ENCODE assay signal across 22 cellular contexts in genomic region chr3:120103276-120103675, GRCh38. TPM values are rescaled to one million over a fixed set of nuclear protein-coding genes. Genes with fewer than 3 reads are reported as not detected.
A peak's percentile ranks its signal among the peaks of the same experiment; 100 is the strongest.
DNase-seq lines count a peak whose midpoint lies in the region; ATAC-seq, FAIRE-seq and TF ChIP-seq lines count a peak whose summit lies in the region.
"Had no signal": no experiment of that assay in that cellular context is flagged by ENCODE, and none has a peak within 500 bp of the region (broad histone marks: within the 10 kb centered on the region; RNA-seq: fewer than 3 reads in every experiment).

No MANE protein-coding gene starts in this region.

- H2BK15ac ChIP-seq in IMR-90 (ENCODE audit: low read depth, low read length): no peak overlapping the region

- no peak overlapping the region for H2AK9ac ChIP-seq in IMR-90 (replicated peaks; ENCODE audit: low read depth, low read length, poor library complexity)

- CTCF ChIA-PET in IMR-90 (lab: Yijun Ruan, JAX): no interaction called here
- CTCF ChIA-PET in GM12878 (lab: Yijun Ruan, JAX): no interaction called here
- CTCF ChIA-PET in HepG2 (lab: Yijun Ruan, JAX; ENCODE audit: low intra/inter-chr PET ratio, low total read pairs): no interaction called here
- CTCF ChIA-PET in activated CD4-positive, alpha-beta memory T cell treated with anti-CD3 and anti-CD28 coated beads for 36 hours (lab: Charles Lee): no interaction called here

- no peak overlapping the region for H3K18ac ChIP-seq in IMR-90 (ENCODE audit: low read depth, low read length)

- no peak overlapping the region for H2BK5ac ChIP-seq in IMR-90 (ENCODE audit: low read depth, low read length, poor library complexity, severe bottlenecking)

- TF ChIP-seq POLR2A in IMR-90 (IDR thresholded peaks at IDR 0.05; ENCODE audit: low read depth, low read length): no peak
- TF ChIP-seq POLR2A in GM12878 (IDR thresholded peaks at IDR 0.05; ENCODE audit: low read depth, low read length): no peak
- no peak for TF ChIP-seq POLR2A in HepG2 (IDR thresholded peaks at IDR 0.05; ENCODE audit: insufficient read depth in 1 of 2, low read depth in 2 of 2, low read length in 2 of 2)

- H3K79me1 ChIP-seq in IMR-90 (ENCODE audit: low read depth in 1 of 2, low read length in 2 of 2): peaks cover 15 to 31% of the 10 kb centered on the region in 2 experiments

- H3K4me1 Mint-ChIP-seq in activated CD4-positive, alpha-beta memory T cell treated with anti-CD3 and anti-CD28 coated beads for 36 hours (ENCODE audit: low read depth): peaks cover 9% of the 10 kb centered on the region

- in situ Hi-C loops in IMR-90 (cut with MboI; ENCODE audit: low sequenced_read_pairs) (no loop called here), GM12878 (cut with MboI) (no loop called here), HepG2 (cut with HindIII; ENCODE audit: extremely low pct_ligation_motif_present, low pct_unique_long_range_greater_than_20kb) (no loop called here)

- no peak for ATAC-seq in IMR-90 (ENCODE audit: low read depth)
- no peak for ATAC-seq in GM12878
- ATAC-seq in HepG2: no peak
- ATAC-seq in GM18909 (IDR thresholded peaks at IDR 0.05; ENCODE audit: poor library complexity, unreplicated experiment): no peak
- ATAC-seq: A549 had no signal

- RAD21 ChIA-PET in GM12878 (lab: Charles Lee; ENCODE audit: unreplicated experiment): interaction anchor here (0.7 to 0.8 kb wide), 2 partner anchors 211 to 440 kb away, joined by 3 read pairs; no protein-coding TSS in a partner anchor

- H3K9me3 Mint-ChIP-seq in activated CD4-positive, alpha-beta memory T cell treated with anti-CD3 and anti-CD28 coated beads for 36 hours: no peaks in the 10 kb centered on the region

- H3K9ac ChIP-seq in IMR-90 (ENCODE audit: low read depth, low read length): no peak overlapping the region
- H3K9ac ChIP-seq in GM12878 (ENCODE audit: control insufficient read depth, insufficient read depth, low read length): no peak overlapping the region
- H3K9ac ChIP-seq in HepG2 (ENCODE audit: insufficient read depth, low read depth, low read length): no peak overlapping the region

- H3K23ac ChIP-seq in IMR-90 (ENCODE audit: low read depth, low read length): no peak overlapping the region

- peaks cover 5% of the 10 kb centered on the region for H3K4me1 ChIP-seq in IMR-90 (ENCODE audit: control insufficient read depth, insufficient read depth, low read length)
- peaks cover 18% of the 10 kb centered on the region for H3K4me1 ChIP-seq in GM12878 (ENCODE audit: control insufficient read depth, insufficient read depth, low read length)
- 0 out of 2 replicates have a peak, but pooled peaks cover 10% of the 10 kb centered on the region for H3K4me1 ChIP-seq in HepG2 (ENCODE audit: insufficient read depth, low read length)

- H3K36me3 Mint-ChIP-seq in activated CD4-positive, alpha-beta memory T cell treated with anti-CD3 and anti-CD28 coated beads for 36 hours: peaks cover 14% of the 10 kb centered on the region

- dilution Hi-C loops in IMR-90 (cut with HindIII; ENCODE audit: low sequenced_read_pairs, unreplicated experiment): no loop called here

- POLR2A ChIA-PET in IMR-90 (lab: Charles Lee; ENCODE audit: unreplicated experiment) (interaction anchor here (0.5 kb wide), 1 partner anchor 8 kb away, joined by 3 read pairs; no protein-coding TSS in a partner anchor), GM12878 (lab: Charles Lee) (interaction anchor here (0.9 kb wide), 1 partner anchor 12 kb away, joined by 3 read pairs; no protein-coding TSS in a partner anchor), HepG2 (lab: Yijun Ruan, JAX) (interaction anchor here (1.7 kb wide), 1 partner anchor 9 kb away, joined by 6 read pairs; the partner anchor contains the start of gene GSK3B)
- POLR2A ChIA-PET in activated CD4-positive, alpha-beta memory T cell treated with anti-CD3 and anti-CD28 coated beads for 36 hours (lab: Charles Lee): no interaction called here

- TF ChIP-seq EP300 in GM12878 (IDR thresholded peaks at IDR 0.05; ENCODE audit: borderline replicate concordance in 1 of 2, control insufficient read depth in 1 of 2, low read depth in 2 of 2, low read length in 2 of 2) (no peak), HepG2 (IDR thresholded peaks at IDR 0.05; ENCODE audit: low read depth in 2 of 2, low read length in 2 of 2) (no peak), HepG2 (CRISPR knock-in tag; IDR thresholded peaks at IDR 0.05; ENCODE audit: borderline replicate concordance) (no peak)

- intact Hi-C loops in IMR-90 (cut with micrococcal nuclease): no loop called here
- intact Hi-C loops in GM12878 (cut with micrococcal nuclease; ENCODE audit: unreplicated experiment): no loop called here
- intact Hi-C loops in HepG2 (cut with micrococcal nuclease; ENCODE audit: unreplicated experiment): no loop called here
- intact Hi-C loops in activated CD4-positive, alpha-beta memory T cell treated with anti-CD3 and anti-CD28 coated beads for 36 hours (cut with micrococcal nuclease): no loop called here

- H3K4me2 ChIP-seq in IMR-90 (ENCODE audit: low read depth, low read length) (no peak overlapping the region), GM12878 (ENCODE audit: control insufficient read depth, insufficient read depth) (peak overlapping the region; percentile 63; the same call in 1 of the 2 replicates), HepG2 (ENCODE audit: low read depth, low read length) (no peak overlapping the region)
- H3K4me2 ChIP-seq: A549 had no signal

- peak overlapping the region; percentile 27 for H3K4me3 ChIP-seq in GM12864 (ENCODE audit: low read depth, low read length)
- H3K4me3 ChIP-seq in IMR-90 (ENCODE audit: insufficient read depth, low read depth, low read length): no peak overlapping the region
- H3K4me3 ChIP-seq in GM12878: no peak overlapping the region
- H3K4me3 ChIP-seq in HepG2 (replicated peaks in 1 of 3; ENCODE audit: insufficient read depth in 1 of 3, low read depth in 2 of 3, low read length in 3 of 3): no peak overlapping the region
- H3K4me3 ChIP-seq: A549 had no signal

- TF ChIP-seq CTCF in GM12864 (IDR thresholded peaks at IDR 0.05; ENCODE audit: low read depth, low read length, missing control alignments) (no peak), IMR-90 (conservative IDR thresholded peaks at IDR 0.05; ENCODE audit: low read depth, low read length) (no peak), GM12878 (IDR thresholded peaks at IDR 0.05 in 2 of 3, conservative IDR thresholded peaks at IDR 0.05 in 1 of 3; ENCODE audit: control insufficient read depth in 2 of 3, extremely low read depth in 1 of 3, insufficient read depth in 1 of 3, low read depth in 3 of 3, low read length in 3 of 3) (no peak), HepG2 (CRISPR knock-in tag; IDR thresholded peaks at IDR 0.05) (no peak)

- no peak overlapping the region for H4K8ac ChIP-seq in IMR-90 (ENCODE audit: low read depth in 2 of 2, low read length in 2 of 2)

- H3K27me3 ChIP-seq in IMR-90 (ENCODE audit: control insufficient read depth, insufficient read depth, low read length) (no peaks in the 10 kb centered on the region), GM12878 (replicated peaks in 1 of 2; ENCODE audit: control insufficient read depth in 2 of 2, insufficient read depth in 2 of 2, low read length in 1 of 2) (no peaks in the 10 kb centered on the region), HepG2 (ENCODE audit: control insufficient read depth in 1 of 2, insufficient read depth in 2 of 2, low read length in 2 of 2) (no peaks in the 10 kb centered on the region)
- H3K27me3 ChIP-seq: BE2C had no signal

- TF ChIP-seq RAD21 in IMR-90 (IDR thresholded peaks at IDR 0.05; ENCODE audit: low read length): no peak
- no peak for TF ChIP-seq RAD21 in GM12878 (IDR thresholded peaks at IDR 0.05; ENCODE audit: insufficient read depth, low read depth, low read length)
- TF ChIP-seq RAD21 in HepG2 (CRISPR knock-in tag; IDR thresholded peaks at IDR 0.05): no peak

- H3K36me3 ChIP-seq in IMR-90 (ENCODE audit: control insufficient read depth, insufficient read depth, low read length): no peaks in the 10 kb centered on the region
- no peaks in the 10 kb centered on the region for H3K36me3 ChIP-seq in GM12878 (ENCODE audit: control insufficient read depth in 2 of 2, insufficient read depth in 2 of 2, low read length in 1 of 2)
- H3K36me3 ChIP-seq in HepG2 (replicated peaks in 1 of 2; ENCODE audit: control insufficient read depth in 1 of 2, insufficient read depth in 2 of 2, low read length in 2 of 2): no peaks in the 10 kb centered on the region; a peak in 1 of 5 replicates
- H3K36me3 ChIP-seq: BE2C had no signal

- no peak overlapping the region for H4K5ac ChIP-seq in IMR-90 (ENCODE audit: low read depth, low read length)

- H3K14ac ChIP-seq in IMR-90 (replicated peaks; ENCODE audit: low read depth, low read length): no peak overlapping the region

- no peak overlapping the region for H2BK120ac ChIP-seq in IMR-90 (ENCODE audit: low read depth, low read length)

- SMC1A ChIA-PET in GM12878 (lab: Charles Lee; ENCODE audit: uncharacterized antibody, unreplicated experiment): interaction anchor here (0.7 kb wide), 1 partner anchor 1739 kb away, joined by 3 read pairs; no protein-coding TSS in a partner anchor

- FAIRE-seq in GM12878 (lab: Jason Lieb, UNC) (no peak), HepG2 (lab: Jason Lieb, UNC) (no peak)
- FAIRE-seq: A549, D721Med, RCC 7860 had no signal

- no peak overlapping the region for H3K4ac ChIP-seq in IMR-90 (ENCODE audit: low read depth, low read length)

- H3K9me3 ChIP-seq in IMR-90 (ENCODE audit: control insufficient read depth, insufficient read depth, low read length): no peaks in the 10 kb centered on the region
- no peaks in the 10 kb centered on the region; the same call in 2 of the 3 replicates for H3K9me3 ChIP-seq in GM12878 (replicated peaks; ENCODE audit: control insufficient read depth, insufficient read depth, low read length)
- no peaks in the 10 kb centered on the region for H3K9me3 ChIP-seq in HepG2 (ENCODE audit: low read length)
- H3K9me3 ChIP-seq: A549, BE2C had no signal

- no peak overlapping the region for H3K56ac ChIP-seq in IMR-90 (ENCODE audit: extremely low read depth, insufficient read depth, low read length)

- H3K79me2 ChIP-seq in GM12878 (ENCODE audit: control insufficient read depth, insufficient read depth, low read length) (no peaks in the 10 kb centered on the region; the same call in 1 of the 2 replicates), HepG2 (ENCODE audit: insufficient read depth, low read length) (no peaks in the 10 kb centered on the region)

- H2AFZ ChIP-seq in IMR-90 (replicated peaks; ENCODE audit: low read length, poor library complexity): no peak overlapping the region
- no peak overlapping the region for H2AFZ ChIP-seq in GM12878 (ENCODE audit: control insufficient read depth, low read depth, low read length)
- H2AFZ ChIP-seq in HepG2 (ENCODE audit: low read length): no peak overlapping the region

- DNase-seq in GM12864 (ENCODE audit: low read depth): no peak
- no peak for DNase-seq in IMR-90
- DNase-seq in GM12878 (ENCODE audit: low read depth, low spot score): no peak
- DNase-seq in HepG2 (ENCODE audit: low spot score): no peak
- DNase-seq in activated CD4-positive, alpha-beta memory T cell treated with anti-CD3 and anti-CD28 coated beads for 36 hours: no peak
- no peak for DNase-seq in NCI-H187 treated with DMSO at 0.1 percent for 48 hours (lab: John Stamatoyannopoulos, UW)
- no peak for DNase-seq in foreskin melanocyte
- DNase-seq: BE2C; DMS53; GF-D8; KBM-7; NCI-H146; NCI-H226; NCI-H510A treated with DMSO at 0.1 percent for 48 hours; NCI-H748 treated with DMSO at 0.1 percent for 48 hours; NK-92 treated with Interleukin-12 subunit alpha and Interleukin-12 subunit beta, amount 100 ng/mL, for 24 hours; Right ventricle myocardium superior; SW 1271 had no signal

- no peak overlapping the region for H2AK5ac ChIP-seq in IMR-90 (ENCODE audit: low read depth, low read length)

- no peak overlapping the region for H3K4me3 Mint-ChIP-seq in activated CD4-positive, alpha-beta memory T cell treated with anti-CD3 and anti-CD28 coated beads for 36 hours

- no CpG with 5 or more reads among the region's 7 CpGs for WGBS in IMR-90 (ENCODE audit: extremely low coverage in 2 of 2, insufficient read length in 1 of 2), 2 experiments
- under 1% methylated on average over 7 of the region's 7 CpGs for WGBS in GM12878 (ENCODE audit: insufficient coverage, insufficient replicate concordance, low lambda C conversion rate, missing lambda C conversion rate)
- WGBS in HepG2 (ENCODE audit: low lambda C conversion rate): 97% methylated on average over 7 of the region's 7 CpGs

- peaks cover 6% of the 10 kb centered on the region for H3K9me1 ChIP-seq in IMR-90 (ENCODE audit: insufficient read depth, low read length)

- BruUV-seq in IMR-90 (replicated peaks; lab: Mats Ljungman, UMichigan): no TSS peak
- BruUV-seq in GM12878 (replicated peaks; lab: Mats Ljungman, UMichigan): no TSS peak
- no TSS peak for BruUV-seq in HepG2 (replicated peaks; lab: Mats Ljungman, UMichigan)

- H3K27ac ChIP-seq in IMR-90 (ENCODE audit: insufficient read depth, low read length) (no peak overlapping the region), GM12878 (ENCODE audit: control insufficient read depth, insufficient read depth) (no peak overlapping the region), HepG2 (ENCODE audit: extremely low read length, insufficient read depth, low read length) (no peak overlapping the region)
- H3K27ac ChIP-seq: A549 had no signal

- no peak overlapping the region for H2BK20ac ChIP-seq in IMR-90 (ENCODE audit: low read depth, low read length)

- H4K91ac ChIP-seq in IMR-90 (ENCODE audit: insufficient read depth, low read depth, low read length): no peak overlapping the region

- H3K27ac Mint-ChIP-seq in activated CD4-positive, alpha-beta memory T cell treated with anti-CD3 and anti-CD28 coated beads for 36 hours: no peak overlapping the region

- H4K20me1 ChIP-seq in IMR-90 (ENCODE audit: insufficient read depth, low read length): no peaks in the 10 kb centered on the region
- no peaks in the 10 kb centered on the region for H4K20me1 ChIP-seq in GM12878 (ENCODE audit: control insufficient read depth, insufficient read depth)
- H4K20me1 ChIP-seq in HepG2 (ENCODE audit: insufficient read depth, low read length): no peaks in the 10 kb centered on the region

- H3K27me3 Mint-ChIP-seq in activated CD4-positive, alpha-beta memory T cell treated with anti-CD3 and anti-CD28 coated beads for 36 hours: no peaks in the 10 kb centered on the region

RNA-seq across cellular contexts. Expression of gene GSK3B, which starts 9.0 kb away (rescaled TPM):
- total RNA-seq in IMR-90 (2012; rRNA removed) (33.2 and 39.7 TPM in 2 replicates), GM12878 (2014; rRNA removed) (28.0 and 29.4 TPM in 2 replicates), GM12878 (2014; rRNA removed; fragmentation: Illumina TruSeq; extraction: Trizol) (39.4 and 39.6 TPM in 2 replicates), GM12878 (2021) (43.9 and 44.5 TPM in 2 replicates), HepG2 (2016; rRNA removed; fragmentation: Illumina TruSeq; extraction: Trizol) (30.1 and 42.6 TPM in 2 replicates)
- polyA plus RNA-seq in IMR-90 (2012; rRNA removed) (19.2 and 21.4 TPM in 2 replicates), GM12878 (2011; rRNA removed) (49.8 and 51.6 TPM in 2 replicates), GM12878 (2014; fragmentation: Illumina TruSeq; extraction: Trizol) (41.5 and 43.3 TPM in 2 replicates), GM12878 (2014; fragmentation: Nextera tagmentation; extraction: Ambion mirVana) (1 to 10 TPM; 8.5 to 8.8 TPM), GM12878 (2014; rRNA removed) (17.3 and 23.1 TPM in 2 replicates), GM12878 (2016; fragmentation: Nextera tagmentation; extraction: Ambion mirVana) (10 to 100 TPM; 20.2 to 21.9 TPM), HepG2 (2011; rRNA removed) (19.1 and 22.3 TPM in 2 replicates)
- 5.4 and 7.8 TPM in 2 replicates for polyA plus RNA-seq in IMR-90 (2012; cell fraction: cytosol; rRNA removed)
- 2.7 and 13.0 TPM in 2 replicates for polyA plus RNA-seq in IMR-90 (2012; cell fraction: nucleus; rRNA removed; ENCODE audit: low replicate concordance)
- 126 and 127 TPM in 2 replicates for total RNA-seq in GM12878 (2013; cell fraction: nucleolus; rRNA removed)
- 12.9 TPM for polyA plus RNA-seq in GM12878 (2011; ENCODE audit: low read depth)
- 29.6 and 31.9 TPM in 2 replicates for polyA plus RNA-seq in GM12878 (2011; cell fraction: cytosol; rRNA removed)
- 20.8 and 21.6 TPM in 2 replicates for polyA plus RNA-seq in GM12878 (2011; cell fraction: nucleus; rRNA removed)
- polyA plus RNA-seq in GM12878 (2012): 20.5 and 22.8 TPM in 2 replicates
- polyA minus RNA-seq in GM12878 (2011; rRNA and poly(A)+ RNA removed): 83.0 and 113 TPM in 2 replicates
- polyA minus RNA-seq in GM12878 (2011; cell fraction: cytosol; rRNA and poly(A)+ RNA removed): 36.4 and 56.3 TPM in 2 replicates
- 46.9 and 65.3 TPM in 2 replicates for polyA minus RNA-seq in GM12878 (2011; cell fraction: nucleus; rRNA and poly(A)+ RNA removed)
- total RNA-seq in HepG2 (2016; cell fraction: cytosol; rRNA removed; fragmentation: Illumina TruSeq; extraction: Trizol; ENCODE audit: low read depth): 43.4 and 48.1 TPM in 2 replicates
- 27.3 and 33.3 TPM in 2 replicates for total RNA-seq in HepG2 (2016; cell fraction: insoluble cytoplasmic fraction; rRNA removed; fragmentation: Illumina TruSeq; extraction: Trizol)
- 30.5 and 34.7 TPM in 2 replicates for total RNA-seq in HepG2 (2016; cell fraction: membrane; rRNA removed; fragmentation: Illumina TruSeq; extraction: Trizol)
- 30.5 and 39.7 TPM in 2 replicates for total RNA-seq in HepG2 (2016; cell fraction: nucleus; rRNA removed; fragmentation: Illumina TruSeq; extraction: Trizol)
- polyA plus RNA-seq in HepG2 (2011; cell fraction: cytosol; rRNA removed): 11.2 and 15.3 TPM in 2 replicates
- polyA plus RNA-seq in HepG2 (2011; cell fraction: nucleus; rRNA removed): 8.4 and 11.1 TPM in 2 replicates
- 14.8 and 15.1 TPM in 2 replicates for polyA plus RNA-seq in HepG2 (2012)
- 4.8 and 7.7 TPM in 2 replicates for polyA plus RNA-seq in HepG2 (2016; cell fraction: cytosol; fragmentation: Illumina TruSeq; extraction: Trizol; ENCODE audit: low read depth)
- 27.1 and 32.0 TPM in 2 replicates for polyA plus RNA-seq in HepG2 (2016; cell fraction: insoluble cytoplasmic fraction; fragmentation: Illumina TruSeq; extraction: Trizol; ENCODE audit: low read depth)
- polyA plus RNA-seq in HepG2 (2016; cell fraction: membrane; fragmentation: Illumina TruSeq; extraction: Trizol; ENCODE audit: low read depth): 13.0 and 17.1 TPM in 2 replicates
- polyA plus RNA-seq in HepG2 (2016; cell fraction: nucleus; fragmentation: Illumina TruSeq; extraction: Trizol; ENCODE audit: insufficient read depth, low read depth): 23.7 and 27.1 TPM in 2 replicates
- 15.6 and 77.8 TPM in 2 replicates for polyA minus RNA-seq in HepG2 (2011; rRNA and poly(A)+ RNA removed; ENCODE audit: low replicate concordance)
- polyA minus RNA-seq in HepG2 (2011; cell fraction: cytosol; rRNA and poly(A)+ RNA removed): 24.6 and 34.5 TPM in 2 replicates
- 61.4 and 73.0 TPM in 2 replicates for polyA minus RNA-seq in HepG2 (2011; cell fraction: nucleus; rRNA and poly(A)+ RNA removed)
- 10 to 100 TPM; 25.5 to 27.1 TPM for total RNA-seq in activated CD4-positive, alpha-beta memory T cell treated with anti-CD3 and anti-CD28 coated beads for 36 hours
